In the genomic region with DNA sequence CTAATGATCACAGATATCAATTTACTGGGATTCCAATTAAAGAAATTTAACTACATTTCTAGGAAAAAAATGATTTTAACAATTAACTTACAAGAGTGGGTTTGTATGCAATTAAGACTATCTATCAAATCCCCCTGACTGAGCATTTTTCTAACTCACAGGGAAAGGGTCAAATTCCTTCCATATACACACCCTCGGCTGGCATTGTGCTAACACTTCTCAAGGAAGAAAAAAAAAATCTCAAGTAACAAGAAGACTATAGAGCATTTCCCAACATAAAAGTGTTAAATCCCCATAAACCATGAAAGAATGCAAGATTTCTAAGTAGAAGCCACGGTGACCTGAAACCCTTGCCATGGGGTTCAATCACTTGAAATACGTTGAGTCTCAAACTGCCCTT, we compare ENCODE assay signal across 30 cellular contexts.
"Had no signal": no experiment of that assay in that cellular context is flagged by ENCODE, and none has a peak within 500 bp of the region (broad histone marks: within the 10 kb centered on the region; RNA-seq: fewer than 3 reads in every experiment).

No MANE protein-coding gene starts in this region.

- H3K4me1 Mint-ChIP-seq: activated B cell treated with CpG ODN at 0.5 μM for 24 hours had no signal

- H3K9me3 Mint-ChIP-seq: activated B cell treated with CpG ODN at 0.5 μM for 24 hours; activated CD4-positive, alpha-beta memory T cell treated with anti-CD3 and anti-CD28 coated beads for 36 hours; activated naive CD4-positive, alpha-beta T cell treated with anti-CD3 and anti-CD28 coated beads for 36 hours; activated naive CD4-positive, alpha-beta T cell treated with anti-CD3 and anti-CD28 coated beads, Interleukin-2, amount 50 U/mL, for 72 hours; activated T-cell treated with anti-CD3 and anti-CD28 coated beads, Interleukin-2, amount 50 U/mL, for 4 hours; activated T-helper 1 cell treated with anti-CD3 and anti-CD28 coated beads, Interleukin-12 subunit alpha, Interleukin-12 subunit beta, Interleukin-2, Interleukin-4 antibody, amounts not matched to agents 30 ng/mL and 10 ng/mL and 1 ng/mL, durations not matched to agents 14 hours and 24 hours and 36 hours had no signal

- H3K27ac Mint-ChIP-seq: activated B cell treated with CpG ODN at 0.5 μM for 24 hours; activated CD4-positive, alpha-beta memory T cell treated with anti-CD3 and anti-CD28 coated beads for 36 hours; activated naive CD4-positive, alpha-beta T cell treated with anti-CD3 and anti-CD28 coated beads for 36 hours; activated naive CD4-positive, alpha-beta T cell treated with anti-CD3 and anti-CD28 coated beads, Interleukin-2, amount 50 U/mL, for 72 hours; activated T-helper 1 cell treated with anti-CD3 and anti-CD28 coated beads, Interleukin-12 subunit alpha, Interleukin-12 subunit beta, Interleukin-2, Interleukin-4 antibody, amounts not matched to agents 30 ng/mL and 10 ng/mL and 1 ng/mL, durations not matched to agents 14 hours and 24 hours and 36 hours had no signal

- H3K36me3 Mint-ChIP-seq: activated CD4-positive, alpha-beta memory T cell treated with anti-CD3 and anti-CD28 coated beads for 36 hours; activated naive CD4-positive, alpha-beta T cell treated with anti-CD3 and anti-CD28 coated beads, Interleukin-2, amount 50 U/mL, for 72 hours had no signal

- DNase-seq: activated B cell treated with CpG ODN at 0.5 μM for 24 hours; activated CD4-positive, alpha-beta memory T cell treated with anti-CD3 and anti-CD28 coated beads for 36 hours; activated CD4-positive, alpha-beta T cell treated with anti-CD3 and anti-CD28 coated beads for 4 hours; activated CD4-positive, alpha-beta T cell treated with anti-CD3 and anti-CD28 coated beads, Interleukin-2, amount 50 U/mL, for 1 hour; activated CD4-positive, CD25-positive, alpha-beta regulatory T cell treated with anti-CD3 and anti-CD28 coated beads, Interleukin-2, amount 50 U/mL, for 72 hours; activated CD8-positive, alpha-beta memory T cell treated with anti-CD3 and anti-CD28 coated beads, Interleukin-2, amount 50 U/mL, for 4 hours; activated gamma-delta T cell treated with Interleukin-2 at 50 U/mL for 16 hours; activated naive CD4-positive, alpha-beta T cell treated with anti-CD3 and anti-CD28 coated beads for 36 hours; activated T-cell treated with anti-CD3 and anti-CD28 coated beads for 4 hours; activated T-cell treated with anti-CD3 and anti-CD28 coated beads, Interleukin-2, amount 50 U/mL, for 4 hours; adrenal gland; body of pancreas; NCI-H1105; NCI-H1417 treated with DMSO at 0.1 percent for 48 hours; NCI-H187 treated with DMSO at 0.1 percent for 48 hours; NCI-H2081; NCI-H345; NCI-H510A; NCI-H748 treated with DMSO at 0.1 percent for 48 hours; NK-92 treated with Interleukin-12 subunit alpha and Interleukin-12 subunit beta, amount 100 ng/mL, for 24 hours; PC-3; Peyer's patch; SIG-M5; SW 1271; T-helper 1 cell; T-helper 2 cell; T-helper 9 cell had no signal

- ATAC-seq: activated naive CD4-positive, alpha-beta T cell treated with anti-CD3 and anti-CD28 coated beads, Interleukin-2, amount 50 U/mL, for 72 hours; activated T-cell treated with anti-CD3 and anti-CD28 coated beads, Interleukin-2, amount 50 U/mL, for 4 hours; body of pancreas; PC-3; Right ventricle myocardium inferior had no signal

- H3K4me3 Mint-ChIP-seq: activated B cell treated with CpG ODN at 0.5 μM for 24 hours; activated CD4-positive, alpha-beta memory T cell treated with anti-CD3 and anti-CD28 coated beads for 36 hours; activated naive CD4-positive, alpha-beta T cell treated with anti-CD3 and anti-CD28 coated beads for 36 hours; activated T-cell treated with anti-CD3 and anti-CD28 coated beads, Interleukin-2, amount 50 U/mL, for 4 hours; activated T-helper 1 cell treated with anti-CD3 and anti-CD28 coated beads, Interleukin-12 subunit alpha, Interleukin-12 subunit beta, Interleukin-2, Interleukin-4 antibody, amounts not matched to agents 30 ng/mL and 10 ng/mL and 1 ng/mL, durations not matched to agents 14 hours and 24 hours and 36 hours had no signal
